2 cellular contexts compared by ENCODE assay signal in genomic region chr4:140098481-140099132, GRCh38.
TF ChIP-seq lines count a peak whose summit lies in the region.

No MANE protein-coding gene starts in this region.

TF ChIP-seq in SK-N-SH, 30 proteins besides CTCF, POLR2A, EP300 and RAD21 (continued from another document):
- TF ChIP-seq NFIC (IDR thresholded peaks at IDR 0.05; ENCODE audit: borderline replicate concordance) (0 out of 2 replicates have a peak, but pooled peaks have one; percentile 15), TAF1 (IDR thresholded peaks at IDR 0.05; ENCODE audit: borderline replicate concordance, low read depth, low read length) (no peak), FOSL2 (IDR thresholded peaks at IDR 0.05; ENCODE audit: borderline replicate concordance, low read depth) (peak; percentile 51; the same call in 1 of the 2 replicates)
TF ChIP-seq in SK-N-SH: peak in this region for 4.

TF ChIP-seq in SK-N-SH treated with all-trans-retinoic acid at 6 μM for 48 hours, 23 proteins besides CTCF, POLR2A, EP300 and RAD21 (continued from another document):
- TF ChIP-seq CREB5 (CRISPR knock-in tag; IDR thresholded peaks at IDR 0.05; ENCODE audit: low read depth), result no peak
